ENCODE assay signal across 8 cellular contexts in genomic region chr11:124746621-124747243, GRCh38. TPM values are rescaled to one million over a fixed set of nuclear protein-coding genes. Genes with fewer than 3 reads are reported as not detected.
DNase-seq lines count a peak whose midpoint lies in the region; TF ChIP-seq lines count a peak whose summit lies in the region.

No MANE protein-coding gene starts in this region.

- no peak overlapping the region for H4K8ac ChIP-seq in mesenchymal stem cell (ENCODE audit: low read length)

- no peak overlapping the region for H2BK120ac ChIP-seq in mesenchymal stem cell (ENCODE audit: low read depth, low read length)

- H3K4me3 ChIP-seq in ectodermal cell (ENCODE audit: insufficient read depth, low read depth, low read length), result peak overlapping the region; percentile 23
- peak overlapping the region; percentile 46 to 78 for H3K4me3 ChIP-seq in mesenchymal stem cell (ENCODE audit: insufficient read depth in 1 of 2, low read depth in 1 of 2, low read length in 2 of 2)

- H3K27me3 ChIP-seq in ectodermal cell (ENCODE audit: control insufficient read depth, insufficient read depth, low read length, poor library complexity, severe bottlenecking) (peaks cover 100% of the 10 kb centered on the region), mesenchymal stem cell (ENCODE audit: control insufficient read depth in 1 of 2, insufficient read depth in 1 of 2, low read length in 2 of 2) (peaks cover 64 to 98% of the 10 kb centered on the region in 2 experiments)

- no peak overlapping the region for H3K18ac ChIP-seq in mesenchymal stem cell (ENCODE audit: low read depth in 1 of 2, low read length in 2 of 2)

- H3K14ac ChIP-seq in mesenchymal stem cell (ENCODE audit: low read length in 2 of 2), result no peak overlapping the region

- H4K91ac ChIP-seq in mesenchymal stem cell (ENCODE audit: low read length), result no peak overlapping the region

- H3K9me3 Mint-ChIP-seq in HFFc6, result no peaks in the 10 kb centered on the region

- H3K4me3 Mint-ChIP-seq in HFFc6, result peak overlapping the region; percentile 92

- H3K36me3 ChIP-seq in ectodermal cell (ENCODE audit: control insufficient read depth, insufficient read depth, low read length) (no peaks in the 10 kb centered on the region), mesenchymal stem cell (ENCODE audit: control insufficient read depth in 1 of 2, insufficient read depth in 2 of 2, low read depth in 1 of 2, low read length in 2 of 2) (no peaks in the 10 kb centered on the region)

- H3K27me3 Mint-ChIP-seq in HFFc6 (ENCODE audit: insufficient read depth), result peaks cover 22% of the 10 kb centered on the region

- no peaks in the 10 kb centered on the region for H3K9me3 ChIP-seq in ectodermal cell (ENCODE audit: control insufficient read depth, low read length)
- H3K9me3 ChIP-seq in mesenchymal stem cell (ENCODE audit: control insufficient read depth, low read length), result peaks cover 2% of the 10 kb centered on the region

- no peaks in the 10 kb centered on the region for H3K79me1 ChIP-seq in mesenchymal stem cell (replicated peaks; ENCODE audit: low read length, poor library complexity, severe bottlenecking)

- peak overlapping the region; percentile 32 for H3K9ac ChIP-seq in mesenchymal stem cell (ENCODE audit: low read length)

- H3K4ac ChIP-seq in mesenchymal stem cell (ENCODE audit: low read depth in 1 of 2, low read length in 2 of 2), result no peak overlapping the region

- peak overlapping the region in 1 of 2 experiments; percentile 80 for H3K23ac ChIP-seq in mesenchymal stem cell (ENCODE audit: low read length in 2 of 2)

- H3K4me1 Mint-ChIP-seq in HFFc6 (ENCODE audit: low read depth), result peaks cover 34% of the 10 kb centered on the region

- peak; percentile 72 for DNase-seq in HFFc6
- DNase-seq in NCI-H1092 treated with DMSO at 0.1 percent for 48 hours (lab: John Stamatoyannopoulos, UW), result peak; percentile 42
- DNase-seq in activated CD4-positive, alpha-beta T cell treated with anti-CD3 and anti-CD28 coated beads for 48 hours, result peak; percentile 84
- peak; percentile 74 for DNase-seq in mesenchymal stem cell
- DNase-seq in stimulated activated CD8-positive, alpha-beta memory T cell treated with anti-CD3 and anti-CD28 coated beads, Interleukin-15, amount 100 ng/mL, for 48 hours (ENCODE audit: low read depth in 2 of 2), result peak; percentile 48 to 63
- DNase-seq in dedifferentiated amniotic fluid mesenchymal stem cell (ENCODE audit: extremely low spot score), result no peak

- no peak overlapping the region for H2BK15ac ChIP-seq in mesenchymal stem cell (ENCODE audit: low read depth, poor library complexity, severe bottlenecking)

- H2AFZ ChIP-seq in mesenchymal stem cell (ENCODE audit: low read depth, low read length), result peak overlapping the region; percentile 78

- no peak overlapping the region for H2AK5ac ChIP-seq in mesenchymal stem cell (ENCODE audit: low read length, severe bottlenecking)

- no peak overlapping the region for H2BK5ac ChIP-seq in mesenchymal stem cell (ENCODE audit: low read depth, low read length, poor library complexity, severe bottlenecking)

- H3K27ac Mint-ChIP-seq in HFFc6, result peak overlapping the region; percentile 58

- H3K4me1 ChIP-seq in ectodermal cell (ENCODE audit: control insufficient read depth, insufficient read depth, low read length) (peaks cover 8% of the 10 kb centered on the region), mesenchymal stem cell (ENCODE audit: control insufficient read depth, insufficient read depth, low read depth, low read length) (peaks cover 29% of the 10 kb centered on the region)

- TF ChIP-seq CTCF in GM12874 (IDR thresholded peaks at IDR 0.05; ENCODE audit: insufficient read depth, low read depth, low read length) (peak; percentile 85), HFFc6 (IDR thresholded peaks at IDR 0.05) (peak; percentile 68)

- no peaks in the 10 kb centered on the region for H3K36me3 Mint-ChIP-seq in HFFc6 (ENCODE audit: low read depth)

- peak overlapping the region; percentile 94 for H3K4me2 ChIP-seq in mesenchymal stem cell (ENCODE audit: low read length, poor library complexity, severe bottlenecking)

- H3K27ac ChIP-seq in ectodermal cell (ENCODE audit: insufficient read depth, low read depth, low read length, poor library complexity, severe bottlenecking), result no peak overlapping the region
- no peak overlapping the region for H3K27ac ChIP-seq in mesenchymal stem cell (ENCODE audit: low read length, poor library complexity, severe bottlenecking)

- H2BK12ac ChIP-seq in mesenchymal stem cell (ENCODE audit: low read length in 2 of 2), result no peak overlapping the region

- 2% methylated on average over 37 of the region's 37 CpGs for WGBS in ectodermal cell, 2 experiments
- WGBS in mesenchymal stem cell, result under 1% methylated on average over 32 of the region's 37 CpGs

RNA-seq across cellular contexts. Expression of gene VSIG2, which starts 5.3 kb away (rescaled TPM):
- under 1 TPM in 1 of 6 experiments, not detected in 5; 0.14 TPM for total RNA-seq in HFFc6 (2021; fragmentation: NEBNext Ultra II Directional; extraction: Animal tissue kit (Norgen Biotek cat#: 25700))
- polyA plus RNA-seq in ectodermal cell (2013, experiment 1 of 4), result not detected
- polyA plus RNA-seq in ectodermal cell (2013, experiment 2 of 4), result not detected
- polyA plus RNA-seq in ectodermal cell (2013, experiment 3 of 4), result not detected
- not detected for polyA plus RNA-seq in ectodermal cell (2013, experiment 4 of 4)
- not detected for polyA plus RNA-seq in mesenchymal stem cell (2013, experiment 1 of 2)
- not detected for polyA plus RNA-seq in mesenchymal stem cell (2013, experiment 2 of 2)

RNA-seq across cellular contexts. Expression of gene NRGN, which starts 7.0 kb away (rescaled TPM):
- total RNA-seq in HFFc6 (2021; fragmentation: NEBNext Ultra II Directional; extraction: Animal tissue kit (Norgen Biotek cat#: 25700)), result 1 to 10 TPM; 3.8 to 6.5 (median 5.4) TPM
- polyA plus RNA-seq in ectodermal cell (2013, experiment 1 of 4), result 24.9 TPM
- 18.2 TPM for polyA plus RNA-seq in ectodermal cell (2013, experiment 2 of 4)
- 18.8 TPM for polyA plus RNA-seq in ectodermal cell (2013, experiment 3 of 4)
- 20.1 TPM for polyA plus RNA-seq in ectodermal cell (2013, experiment 4 of 4)
- polyA plus RNA-seq in mesenchymal stem cell (2013, experiment 1 of 2), result 0.90 TPM
- polyA plus RNA-seq in mesenchymal stem cell (2013, experiment 2 of 2), result 0.68 TPM

RNA-seq across cellular contexts. Expression of gene ESAM, which starts 15.4 kb away (rescaled TPM):
- total RNA-seq in HFFc6 (2021; fragmentation: NEBNext Ultra II Directional; extraction: Animal tissue kit (Norgen Biotek cat#: 25700)), result under 1 TPM in 3 of 6 experiments, not detected in 3; 0.11 to 0.14 (median 0.12) TPM
- 1.3 TPM for polyA plus RNA-seq in ectodermal cell (2013, experiment 1 of 4)
- polyA plus RNA-seq in ectodermal cell (2013, experiment 2 of 4), result 2.4 TPM
- 1.1 TPM for polyA plus RNA-seq in ectodermal cell (2013, experiment 3 of 4)
- polyA plus RNA-seq in ectodermal cell (2013, experiment 4 of 4), result 1.9 TPM
- polyA plus RNA-seq in mesenchymal stem cell (2013, experiment 1 of 2), result 0.10 TPM
- polyA plus RNA-seq in mesenchymal stem cell (2013, experiment 2 of 2), result 0.05 TPM

RNA-seq across cellular contexts. Expression of gene MSANTD2, which starts 53.5 kb away (rescaled TPM):
- 1 to 10 TPM; 4.4 to 7.1 (median 5.8) TPM for total RNA-seq in HFFc6 (2021; fragmentation: NEBNext Ultra II Directional; extraction: Animal tissue kit (Norgen Biotek cat#: 25700))
- 25.2 TPM for polyA plus RNA-seq in ectodermal cell (2013, experiment 1 of 4)
- 20.1 TPM for polyA plus RNA-seq in ectodermal cell (2013, experiment 2 of 4)
- 17.2 TPM for polyA plus RNA-seq in ectodermal cell (2013, experiment 3 of 4)
- polyA plus RNA-seq in ectodermal cell (2013, experiment 4 of 4), result 17.0 TPM
- 7.3 TPM for polyA plus RNA-seq in mesenchymal stem cell (2013, experiment 1 of 2)
- 7.2 TPM for polyA plus RNA-seq in mesenchymal stem cell (2013, experiment 2 of 2)
